ENCODE assay signal across 15 cellular contexts in genomic region chr6:123520208-123520607, GRCh38.
"Had no signal": no experiment of that assay in that cellular context is flagged by ENCODE, and none has a peak within 500 bp of the region (broad histone marks: within the 10 kb centered on the region; RNA-seq: fewer than 3 reads in every experiment).

No MANE protein-coding gene starts in this region.

- H3K36me3 ChIP-seq: brain microvascular endothelial cell, neutrophil, spleen, suprapubic skin, upper lobe of left lung had no signal

- H3K27me3 ChIP-seq: brain microvascular endothelial cell, neutrophil, spleen, suprapubic skin, upper lobe of left lung had no signal

- H3K27ac ChIP-seq: brain microvascular endothelial cell, neutrophil, spleen, suprapubic skin, upper lobe of left lung had no signal

- DNase-seq: activated CD4-positive, alpha-beta T cell treated with anti-CD3 and anti-CD28 coated beads, Interleukin-2, amount 10 ng/mL, durations not matched to agents 7 days and 5 days; activated CD8-positive, alpha-beta memory T cell treated with anti-CD3 and anti-CD28 coated beads for 24 hours; activated gamma-delta T cell treated with Interleukin-2 at 50 U/mL for 16 hours; amygdala; brain microvascular endothelial cell; dermis blood vessel endothelial cell; effector memory CD8-positive, alpha-beta T cell; midbrain; naive thymus-derived CD4-positive, alpha-beta T cell; spleen; T-helper 9 cell; upper lobe of left lung had no signal

- H3K9me3 ChIP-seq: neutrophil, suprapubic skin, upper lobe of left lung had no signal

- H3K4me3 ChIP-seq: lung, spleen, suprapubic skin, upper lobe of left lung had no signal

- H3K4me1 ChIP-seq: spleen, suprapubic skin, upper lobe of left lung had no signal

- ATAC-seq: effector memory CD8-positive, alpha-beta T cell; naive thymus-derived CD4-positive, alpha-beta T cell had no signal
